1 cellular context compared by ENCODE assay signal in the genomic region with DNA sequence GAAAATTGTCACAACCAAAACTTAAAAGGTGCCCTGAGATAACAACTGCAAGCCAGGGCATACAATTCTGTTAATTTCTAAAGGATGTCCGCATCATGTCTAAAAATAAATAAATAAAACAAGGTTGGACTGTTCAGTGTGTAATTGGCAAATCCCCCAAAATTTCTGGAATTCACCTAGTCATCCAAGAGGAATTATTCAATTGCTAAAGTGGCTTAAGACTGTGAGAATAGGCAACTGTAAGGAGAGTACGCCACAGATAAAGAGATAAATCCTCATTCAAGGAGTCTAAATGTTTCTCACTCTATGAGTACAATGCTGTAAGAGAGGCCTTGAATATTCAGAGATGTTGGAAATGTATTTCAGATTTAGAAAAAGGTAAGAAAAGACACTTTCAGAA.
TF ChIP-seq lines count a peak whose summit lies in the region.

No MANE protein-coding gene starts in this region.

TF ChIP-seq in IMR-90, 13 proteins besides CTCF, POLR2A, EP300 and RAD21:
- TF ChIP-seq, protein P1, sequence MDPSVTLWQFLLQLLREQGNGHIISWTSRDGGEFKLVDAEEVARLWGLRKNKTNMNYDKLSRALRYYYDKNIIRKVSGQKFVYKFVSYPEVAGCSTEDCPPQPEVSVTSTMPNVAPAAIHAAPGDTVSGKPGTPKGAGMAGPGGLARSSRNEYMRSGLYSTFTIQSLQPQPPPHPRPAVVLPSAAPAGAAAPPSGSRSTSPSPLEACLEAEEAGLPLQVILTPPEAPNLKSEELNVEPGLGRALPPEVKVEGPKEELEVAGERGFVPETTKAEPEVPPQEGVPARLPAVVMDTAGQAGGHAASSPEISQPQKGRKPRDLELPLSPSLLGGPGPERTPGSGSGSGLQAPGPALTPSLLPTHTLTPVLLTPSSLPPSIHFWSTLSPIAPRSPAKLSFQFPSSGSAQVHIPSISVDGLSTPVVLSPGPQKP (IDR thresholded peaks at IDR 0.05; ENCODE audit: borderline replicate concordance, low read depth, low read length) = no peak
- no peak for TF ChIP-seq SMC3 (IDR thresholded peaks at IDR 0.05; ENCODE audit: low read depth, low read length)
- peak; percentile 45; the same call in 1 of the 2 replicates for TF ChIP-seq CEBPB (IDR thresholded peaks at IDR 0.05; ENCODE audit: low read depth, low read length)
- TF ChIP-seq, protein P2, sequence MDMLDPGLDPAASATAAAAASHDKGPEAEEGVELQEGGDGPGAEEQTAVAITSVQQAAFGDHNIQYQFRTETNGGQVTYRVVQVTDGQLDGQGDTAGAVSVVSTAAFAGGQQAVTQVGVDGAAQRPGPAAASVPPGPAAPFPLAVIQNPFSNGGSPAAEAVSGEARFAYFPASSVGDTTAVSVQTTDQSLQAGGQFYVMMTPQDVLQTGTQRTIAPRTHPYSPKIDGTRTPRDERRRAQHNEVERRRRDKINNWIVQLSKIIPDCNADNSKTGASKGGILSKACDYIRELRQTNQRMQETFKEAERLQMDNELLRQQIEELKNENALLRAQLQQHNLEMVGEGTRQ (IDR thresholded peaks at IDR 0.05; ENCODE audit: low read depth, low read length) = no peak
- no peak for TF ChIP-seq MAZ (IDR thresholded peaks at IDR 0.05; ENCODE audit: borderline replicate concordance, low read depth, low read length)
